Comparison of ENCODE assay signal across 1 cellular context in the genomic region with DNA sequence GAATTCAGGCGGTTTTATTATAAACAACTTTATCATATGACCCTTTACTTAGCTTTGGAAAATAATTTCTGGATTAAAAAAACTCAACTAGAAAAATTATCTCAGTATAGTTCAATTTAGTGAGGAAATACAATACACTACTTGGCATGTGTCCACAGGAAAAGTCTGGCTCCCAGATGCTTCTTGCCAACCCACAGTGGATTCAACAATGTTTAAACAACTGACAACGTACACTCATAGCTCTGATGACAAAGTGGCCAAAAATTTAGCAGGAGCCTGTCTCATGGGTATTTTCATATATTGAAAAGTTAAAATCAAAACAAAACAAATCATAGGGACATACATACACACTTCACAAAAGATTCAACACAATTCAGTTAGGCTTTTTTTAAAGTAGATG.
TF ChIP-seq lines count a peak whose summit lies in the region.

No MANE protein-coding gene starts in this region.

TF ChIP-seq in SK-N-SH, 30 proteins besides CTCF, POLR2A, EP300 and RAD21 (continued from another document):
- TF ChIP-seq RCOR1 (IDR thresholded peaks at IDR 0.05; ENCODE audit: low read length) (peak; percentile 70; the same call in 1 of the 2 replicates), MXI1 (IDR thresholded peaks at IDR 0.05; ENCODE audit: low read depth, low read length) (no peak), CHD2 (IDR thresholded peaks at IDR 0.05; ENCODE audit: low read length, partially characterized antibody) (peak; percentile 19), TEAD4 (IDR thresholded peaks at IDR 0.05; ENCODE audit: borderline replicate concordance, insufficient read depth) (peak; percentile 53; the same call in 1 of the 2 replicates), FOSL2 (IDR thresholded peaks at IDR 0.05; ENCODE audit: borderline replicate concordance, low read depth) (peak; percentile 67; the same call in 1 of the 2 replicates), ELF1 (IDR thresholded peaks at IDR 0.05) (no peak), TCF12 (IDR thresholded peaks at IDR 0.05) (peak; percentile 98), FOXM1 (IDR thresholded peaks at IDR 0.05; ENCODE audit: low read depth) (no peak), FOXJ3 (CRISPR knock-in tag; IDR thresholded peaks at IDR 0.05) (no peak), JUND (IDR thresholded peaks at IDR 0.05) (peak; percentile 60), GABPA (IDR thresholded peaks at IDR 0.05; ENCODE audit: low read depth) (no peak), RFX5 (IDR thresholded peaks at IDR 0.05; ENCODE audit: low read length) (no peak), MEF2A (IDR thresholded peaks at IDR 0.05; ENCODE audit: borderline replicate concordance, low read depth) (no peak), YY1 (IDR thresholded peaks at IDR 0.05; ENCODE audit: low read depth) (no peak), GATA2 (CRISPR knock-in tag; IDR thresholded peaks at IDR 0.05) (peak; percentile 18; the same call in 1 of the 2 replicates)
- TF ChIP-seq, protein P1, sequence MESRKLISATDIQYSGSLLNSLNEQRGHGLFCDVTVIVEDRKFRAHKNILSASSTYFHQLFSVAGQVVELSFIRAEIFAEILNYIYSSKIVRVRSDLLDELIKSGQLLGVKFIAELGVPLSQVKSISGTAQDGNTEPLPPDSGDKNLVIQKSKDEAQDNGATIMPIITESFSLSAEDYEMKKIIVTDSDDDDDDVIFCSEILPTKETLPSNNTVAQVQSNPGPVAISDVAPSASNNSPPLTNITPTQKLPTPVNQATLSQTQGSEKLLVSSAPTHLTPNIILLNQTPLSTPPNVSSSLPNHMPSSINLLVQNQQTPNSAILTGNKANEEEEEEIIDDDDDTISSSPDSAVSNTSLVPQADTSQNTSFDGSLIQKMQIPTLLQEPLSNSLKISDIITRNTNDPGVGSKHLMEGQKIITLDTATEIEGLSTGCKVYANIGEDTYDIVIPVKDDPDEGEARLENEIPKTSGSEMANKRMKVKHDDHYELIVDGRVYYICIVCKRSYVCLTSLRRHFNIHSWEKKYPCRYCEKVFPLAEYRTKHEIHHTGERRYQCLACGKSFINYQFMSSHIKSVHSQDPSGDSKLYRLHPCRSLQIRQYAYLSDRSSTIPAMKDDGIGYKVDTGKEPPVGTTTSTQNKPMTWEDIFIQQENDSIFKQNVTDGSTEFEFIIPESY (IDR thresholded peaks at IDR 0.05; ENCODE audit: borderline replicate concordance, low read depth): no peak
TF ChIP-seq in SK-N-SH: peak in this region for 10.
